26 cellular contexts compared by ENCODE assay signal in genomic region chr3:48647714-48648113, GRCh38. TPM values are rescaled to one million over a fixed set of nuclear protein-coding genes. Genes with fewer than 3 reads are reported as not detected.
"Had no signal": no experiment of that assay in that cellular context is flagged by ENCODE, and none has a peak within 500 bp of the region (broad histone marks: within the 10 kb centered on the region; RNA-seq: fewer than 3 reads in every experiment).

No MANE protein-coding gene starts in this region.

- H3K36me3 ChIP-seq: colonic mucosa, esophagus muscularis mucosa, esophagus squamous epithelium, gastrocnemius medialis, gastroesophageal sphincter, heart left ventricle, heart right ventricle had no signal

- H3K27ac ChIP-seq: colonic mucosa, coronary artery, dorsolateral prefrontal cortex, epithelial cell of prostate, esophagus muscularis mucosa, esophagus squamous epithelium, foreskin keratinocyte, gastrocnemius medialis, gastroesophageal sphincter, heart left ventricle, heart right ventricle had no signal

- H3K4me1 ChIP-seq: colonic mucosa, esophagus muscularis mucosa, esophagus squamous epithelium, foreskin keratinocyte, gastrocnemius medialis, gastroesophageal sphincter, heart left ventricle, heart right ventricle had no signal

- DNase-seq: colonic mucosa; cortex of kidney; dermis blood vessel endothelial cell; dorsolateral prefrontal cortex; effector CD4-positive, alpha-beta T cell; effector CD8-positive, alpha-beta T cell; effector memory CD4-positive, alpha-beta T cell; effector memory CD8-positive, alpha-beta T cell; endodermal cell; erythroblast; esophagus squamous epithelium; foreskin fibroblast; foreskin keratinocyte; foreskin melanocyte; gastrocnemius medialis; glutamatergic neuron; head of caudate nucleus; heart left ventricle; heart right ventricle had no signal

- H3K27me3 ChIP-seq: colonic mucosa, dorsolateral prefrontal cortex, esophagus muscularis mucosa, esophagus squamous epithelium, foreskin keratinocyte, gastrocnemius medialis, gastroesophageal sphincter, heart left ventricle, heart right ventricle had no signal

- H3K4me3 ChIP-seq: colonic mucosa, coronary artery, dorsolateral prefrontal cortex, esophagus muscularis mucosa, esophagus squamous epithelium, gastrocnemius medialis, gastroesophageal sphincter, heart left ventricle, heart right ventricle had no signal

- H3K9me3 ChIP-seq: colonic mucosa, esophagus muscularis mucosa, esophagus squamous epithelium, gastrocnemius medialis, gastroesophageal sphincter, heart left ventricle, heart right ventricle had no signal

RNA-seq across cellular contexts. Expression of gene TMEM89, which starts 26.1 kb away (rescaled TPM):
- polyA plus RNA-seq: endothelial cell of umbilical vein, esophagus, fibroblast of lung, heart left ventricle, heart right ventricle had no signal
